Comparison of ENCODE assay signal across 18 cellular contexts in genomic region chr2:227364585-227365263, GRCh38. TPM values are rescaled to one million over a fixed set of nuclear protein-coding genes. Genes with fewer than 3 reads are reported as not detected.
"Had no signal": no experiment of that assay in that cellular context is flagged by ENCODE, and none has a peak within 500 bp of the region (broad histone marks: within the 10 kb centered on the region; RNA-seq: fewer than 3 reads in every experiment).

No MANE protein-coding gene starts in this region.

RNA-seq across cellular contexts. Expression of gene TM4SF20, which starts 14.4 kb away (rescaled TPM):
- total RNA-seq: activated B cell treated with CpG ODN at 0.5 μM for 24 hours; activated CD8-positive, alpha-beta T cell treated with anti-CD3 and anti-CD28 coated beads for 36 hours; body of pancreas; dermis microvascular lymphatic vessel endothelial cell; endodermal cell; epithelial cell of proximal tubule; lower leg skin; pulmonary artery endothelial cell; sciatic nerve; T-helper 2 cell treated with Interferon-gamma antibody and Interleukin-4, amounts not matched to agents 100 ng/mL and 5 ng/mL, for 36 hours; tibial nerve; uterus had no signal
- polyA plus RNA-seq: neural cell, stomach had no signal

RNA-seq across cellular contexts. Expression of gene SCYGR1, which starts 23.0 kb away (rescaled TPM):
- total RNA-seq: activated B cell treated with CpG ODN at 0.5 μM for 24 hours; activated CD8-positive, alpha-beta T cell treated with anti-CD3 and anti-CD28 coated beads for 36 hours; activated T-cell treated with anti-CD3 and anti-CD28 coated beads, Interleukin-2, amount 50 U/mL, for 4 hours; body of pancreas; dermis microvascular lymphatic vessel endothelial cell; endodermal cell; epithelial cell of proximal tubule; lower leg skin; mesenteric fat pad; osteoblast; pulmonary artery endothelial cell; sciatic nerve; stomach; T-helper 2 cell treated with Interferon-gamma antibody and Interleukin-4, amounts not matched to agents 100 ng/mL and 5 ng/mL, for 36 hours; tibial nerve; uterus had no signal
- polyA plus RNA-seq: adipose tissue, neural cell, stomach had no signal
